Comparison of ENCODE assay signal across 26 cellular contexts in genomic region chr6:51505451-51505850, GRCh38.
"Had no signal": no experiment of that assay in that cellular context is flagged by ENCODE, and none has a peak within 500 bp of the region (broad histone marks: within the 10 kb centered on the region; RNA-seq: fewer than 3 reads in every experiment).

No MANE protein-coding gene starts in this region.

- H3K9me3 ChIP-seq: neutrophil, pancreas, prostate gland, right lobe of liver, stomach, thoracic aorta, thyroid gland, tibial nerve, upper lobe of left lung, vagina had no signal

- H3K27ac ChIP-seq: neutrophil, pancreas, prostate gland, right lobe of liver, sigmoid colon, stomach, thoracic aorta, thyroid gland, tibial nerve, upper lobe of left lung, vagina had no signal

- H3K4me3 Mint-ChIP-seq: natural killer cell treated with Interleukin-12 subunit alpha and Interleukin-12 subunit beta and Interleukin-15 and Interleukin-18, amount 100 ng/mL, for 72 hours; nephron progenitor cell; neural crest cell; stimulated activated effector memory CD8-positive, alpha-beta T cell treated with anti-CD3 and anti-CD28 coated beads, Interleukin-12 subunit alpha, Interleukin-12 subunit beta, amount 100 ng/mL, for 72 hours; stimulated activated naive B cell treated with anti-CD40 and anti-IgM and Interleukin-4, amounts not matched to agents 10 μg/mL and 1 μg/mL and 100 μg/mL, for 72 hours; stimulated activated naive CD8-positive, alpha-beta T cell treated with anti-CD3 and anti-CD28 coated beads, Interleukin-15, Interleukin-2, amounts not matched to agents 100 ng/mL and 50 ng/mL, for 24 hours had no signal

- DNase-seq: nephron progenitor cell; nucleus accumbens; pancreas; right cardiac atrium; right lobe of liver; sigmoid colon; small intestine; stimulated activated CD4-positive, alpha-beta T cell treated with anti-CD3 and anti-CD28 coated beads, Interleukin-15, amount 100 ng/mL, for 24 hours; stimulated activated CD4-positive, alpha-beta T cell treated with anti-CD3 and anti-CD28 coated beads, Interleukin-2, amount 100 ng/mL, for 24 hours; stimulated activated CD4-positive, alpha-beta T cell treated with anti-CD3 and anti-CD28 coated beads, Interleukin-2, amount 100 ng/mL, for 48 hours; stimulated activated CD4-positive, alpha-beta T cell treated with anti-CD3 and anti-CD28 coated beads, Interleukin-4, amount 100 ng/mL, for 24 hours; stimulated activated naive B cell treated with anti-CD40 and anti-IgM and Interleukin-4, amounts not matched to agents 10 μg/mL and 1 μg/mL and 100 μg/mL, for 72 hours; stimulated activated naive CD4-positive, alpha-beta T cell treated with Interleukin-2 at 50 U/mL for 16 hours; stomach; thyroid gland; trophoblast cell; upper lobe of left lung had no signal

- H3K36me3 Mint-ChIP-seq: natural killer cell treated with Interleukin-12 subunit alpha and Interleukin-12 subunit beta and Interleukin-15 and Interleukin-18, amount 100 ng/mL, for 72 hours; stimulated activated effector memory CD8-positive, alpha-beta T cell treated with anti-CD3 and anti-CD28 coated beads, Interleukin-12 subunit alpha, Interleukin-12 subunit beta, amount 100 ng/mL, for 72 hours; stimulated activated naive B cell treated with anti-CD40 and anti-IgM and Interleukin-4, amounts not matched to agents 10 μg/mL and 1 μg/mL and 100 μg/mL, for 72 hours had no signal

- H3K4me3 ChIP-seq: pancreas, prostate gland, right lobe of liver, sigmoid colon, stomach, thoracic aorta, thyroid gland, tibial nerve, upper lobe of left lung, vagina had no signal

- FAIRE-seq: pancreas, small intestine had no signal

- H3K27ac Mint-ChIP-seq: natural killer cell treated with Interleukin-12 subunit alpha and Interleukin-12 subunit beta and Interleukin-15 and Interleukin-18, amount 100 ng/mL, for 72 hours; nephron progenitor cell; stimulated activated effector memory CD8-positive, alpha-beta T cell treated with anti-CD3 and anti-CD28 coated beads, Interleukin-12 subunit alpha, Interleukin-12 subunit beta, amount 100 ng/mL, for 72 hours; stimulated activated naive B cell treated with anti-CD40 and anti-IgM and Interleukin-4, amounts not matched to agents 10 μg/mL and 1 μg/mL and 100 μg/mL, for 72 hours; stimulated activated naive CD8-positive, alpha-beta T cell treated with anti-CD3 and anti-CD28 coated beads, Interleukin-15, Interleukin-2, amounts not matched to agents 100 ng/mL and 50 ng/mL, for 24 hours had no signal

- ATAC-seq: natural killer cell treated with Interleukin-12 subunit alpha and Interleukin-12 subunit beta and Interleukin-15 and Interleukin-18, amount 100 ng/mL, for 72 hours; pancreas; right cardiac atrium; right lobe of liver; stimulated activated effector memory CD8-positive, alpha-beta T cell treated with anti-CD3 and anti-CD28 coated beads, Interleukin-12 subunit alpha, Interleukin-12 subunit beta, amount 100 ng/mL, for 72 hours; stimulated activated naive B cell treated with anti-CD40 and anti-IgM and Interleukin-4, amounts not matched to agents 10 μg/mL and 1 μg/mL and 100 μg/mL, for 72 hours had no signal

- H3K27me3 ChIP-seq: neutrophil, pancreas, right lobe of liver, sigmoid colon, stomach, thyroid gland, tibial nerve, upper lobe of left lung, vagina had no signal

- H3K4me1 Mint-ChIP-seq: nephron progenitor cell; neural crest cell; stimulated activated effector memory CD8-positive, alpha-beta T cell treated with anti-CD3 and anti-CD28 coated beads, Interleukin-12 subunit alpha, Interleukin-12 subunit beta, amount 100 ng/mL, for 72 hours; stimulated activated naive B cell treated with anti-CD40 and anti-IgM and Interleukin-4, amounts not matched to agents 10 μg/mL and 1 μg/mL and 100 μg/mL, for 72 hours had no signal

- H3K36me3 ChIP-seq: neutrophil, pancreas, prostate gland, right lobe of liver, sigmoid colon, stomach, thoracic aorta, thyroid gland, tibial nerve, upper lobe of left lung, vagina had no signal

- H3K9me3 Mint-ChIP-seq: stimulated activated naive CD8-positive, alpha-beta T cell treated with anti-CD3 and anti-CD28 coated beads, Interleukin-15, Interleukin-2, amounts not matched to agents 100 ng/mL and 50 ng/mL, for 24 hours had no signal

- H3K4me1 ChIP-seq: pancreas, prostate gland, right lobe of liver, sigmoid colon, stomach, thyroid gland, tibial nerve, upper lobe of left lung, vagina had no signal

- H3K27me3 Mint-ChIP-seq: natural killer cell treated with Interleukin-12 subunit alpha and Interleukin-12 subunit beta and Interleukin-15 and Interleukin-18, amount 100 ng/mL, for 72 hours; stimulated activated naive B cell treated with anti-CD40 and anti-IgM and Interleukin-4, amounts not matched to agents 10 μg/mL and 1 μg/mL and 100 μg/mL, for 72 hours; stimulated activated naive CD8-positive, alpha-beta T cell treated with anti-CD3 and anti-CD28 coated beads, Interleukin-15, Interleukin-2, amounts not matched to agents 100 ng/mL and 50 ng/mL, for 24 hours had no signal
